ENCODE assay signal across 19 cellular contexts in genomic region chr9:128805661-128806060, GRCh38.
"Had no signal": no experiment of that assay in that cellular context is flagged by ENCODE, and none has a peak within 500 bp of the region (broad histone marks: within the 10 kb centered on the region; RNA-seq: fewer than 3 reads in every experiment).

No MANE protein-coding gene starts in this region.

- ATAC-seq: activated T-helper 17 cell treated with anti-CD3 and anti-CD28 coated beads, Interleukin-2, amount 50 U/mL, for 72 hours; foreskin keratinocyte; left lung; mucosa of descending colon; naive thymus-derived CD4-positive, alpha-beta T cell; psoas muscle; right lobe of liver; stimulated activated naive CD8-positive, alpha-beta T cell treated with anti-CD3 and anti-CD28 coated beads, Interleukin-15, Interleukin-2, amounts not matched to agents 100 U/mL and 50 U/mL, for 24 hours; upper lobe of right lung had no signal

- H3K27me3 ChIP-seq: foreskin keratinocyte, left lung, neutrophil, right lobe of liver, testis, upper lobe of right lung had no signal

- H3K4me2 ChIP-seq: smooth muscle cell had no signal

- DNase-seq: activated CD4-positive, alpha-beta T cell treated with anti-CD3 and anti-CD28 coated beads, Interleukin-2, amount 10 ng/mL, durations not matched to agents 7 days and 5 days; activated naive CD4-positive, alpha-beta T cell treated with anti-CD3 and anti-CD28 coated beads, Interleukin-2, amount 10 ng/mL, durations not matched to agents 7 days and 5 days; cortex of kidney; effector CD8-positive, alpha-beta T cell; foreskin keratinocyte; mammary epithelial cell; mucosa of descending colon; naive thymus-derived CD4-positive, alpha-beta T cell; psoas muscle; right lobe of liver; stimulated activated CD4-positive, alpha-beta T cell treated with anti-CD3 and anti-CD28 coated beads, Interleukin-4, amount 100 ng/mL, for 4 hours; stimulated activated CD8-positive, alpha-beta memory T cell treated with anti-CD3 and anti-CD28 coated beads, Interleukin-4, amount 100 ng/mL, for 48 hours; stimulated activated naive CD8-positive, alpha-beta T cell treated with anti-CD3 and anti-CD28 coated beads, Interleukin-15, Interleukin-2, amounts not matched to agents 100 U/mL and 50 U/mL, for 24 hours; testis; upper lobe of right lung had no signal

- H3K9me3 ChIP-seq: left lung, mucosa of descending colon, neutrophil, psoas muscle, right lobe of liver, testis, upper lobe of right lung had no signal

- H3K4me1 ChIP-seq: foreskin keratinocyte, left lung, psoas muscle, right lobe of liver, testis, upper lobe of right lung had no signal

- H3K4me3 ChIP-seq: left lung, mucosa of descending colon, psoas muscle, right lobe of liver, smooth muscle cell, testis, upper lobe of right lung had no signal

- H3K27ac ChIP-seq: foreskin keratinocyte, left lung, neutrophil, psoas muscle, right lobe of liver, testis, upper lobe of right lung had no signal
